1 cellular context compared by ENCODE assay signal in the genomic region with DNA sequence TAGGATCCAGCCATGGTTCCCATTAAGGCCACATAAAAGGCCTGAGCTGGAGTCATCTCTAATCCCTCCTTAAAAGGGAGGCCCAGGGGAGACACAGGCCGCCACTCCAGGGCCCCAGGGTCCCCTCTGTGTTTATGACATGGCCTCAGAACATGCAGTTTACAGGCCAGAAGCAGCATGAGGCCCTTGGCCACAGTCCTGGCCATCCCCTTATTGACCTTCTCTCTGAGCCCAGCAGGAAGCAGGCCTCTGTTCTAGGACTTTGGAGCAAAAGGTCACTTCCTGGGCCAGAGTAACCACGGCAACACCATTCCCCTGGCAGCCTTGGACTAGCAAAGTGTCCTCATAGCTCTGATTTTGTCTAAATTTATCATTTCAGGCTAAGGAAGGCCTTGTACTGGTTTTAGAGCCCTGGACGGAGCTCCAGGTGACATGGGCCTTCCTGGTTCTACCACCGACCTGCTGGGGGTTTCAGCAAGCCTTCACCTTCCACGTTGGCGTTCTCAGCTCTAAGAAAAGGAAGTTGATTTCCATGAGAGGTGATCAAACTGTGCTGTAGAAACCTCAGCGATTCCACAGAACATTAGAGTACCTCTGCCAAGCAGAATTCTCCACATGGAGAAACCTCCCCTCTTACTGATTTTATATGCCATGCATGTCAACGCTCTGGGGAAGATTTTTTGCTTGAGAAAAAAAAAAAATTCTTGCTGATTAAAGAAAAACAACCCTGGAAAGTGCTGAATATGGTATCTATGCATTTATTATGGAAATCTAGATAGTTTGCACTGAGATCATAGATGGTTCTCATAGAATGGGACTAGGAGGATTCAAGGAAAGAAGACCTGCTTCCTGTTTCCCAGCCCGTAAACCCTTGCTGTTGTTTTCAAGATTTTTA.
TF ChIP-seq lines count a peak whose summit lies in the region.

No MANE protein-coding gene starts in this region.

TF ChIP-seq in GM12878, 131 proteins besides CTCF, POLR2A, EP300 and RAD21:
- TF ChIP-seq BMI1 (IDR thresholded peaks at IDR 0.05; ENCODE audit: borderline replicate concordance): peak; percentile 61; the same call in 1 of the 2 replicates
- TF ChIP-seq NR2F1 (conservative IDR thresholded peaks at IDR 0.05): 0 out of 2 replicates have a peak, but pooled peaks have one; percentile 18
- TF ChIP-seq BHLHE40 (IDR thresholded peaks at IDR 0.05; ENCODE audit: borderline replicate concordance in 1 of 2, low read depth in 2 of 2, low read length in 1 of 2): no peak
- TF ChIP-seq DPF2 (IDR thresholded peaks at IDR 0.05): no peak
- no peak for TF ChIP-seq SMC3 (IDR thresholded peaks at IDR 0.05; ENCODE audit: borderline replicate concordance, low read length)
TF ChIP-seq in GM12878: peak in this region for 2.
